In the genomic region with DNA sequence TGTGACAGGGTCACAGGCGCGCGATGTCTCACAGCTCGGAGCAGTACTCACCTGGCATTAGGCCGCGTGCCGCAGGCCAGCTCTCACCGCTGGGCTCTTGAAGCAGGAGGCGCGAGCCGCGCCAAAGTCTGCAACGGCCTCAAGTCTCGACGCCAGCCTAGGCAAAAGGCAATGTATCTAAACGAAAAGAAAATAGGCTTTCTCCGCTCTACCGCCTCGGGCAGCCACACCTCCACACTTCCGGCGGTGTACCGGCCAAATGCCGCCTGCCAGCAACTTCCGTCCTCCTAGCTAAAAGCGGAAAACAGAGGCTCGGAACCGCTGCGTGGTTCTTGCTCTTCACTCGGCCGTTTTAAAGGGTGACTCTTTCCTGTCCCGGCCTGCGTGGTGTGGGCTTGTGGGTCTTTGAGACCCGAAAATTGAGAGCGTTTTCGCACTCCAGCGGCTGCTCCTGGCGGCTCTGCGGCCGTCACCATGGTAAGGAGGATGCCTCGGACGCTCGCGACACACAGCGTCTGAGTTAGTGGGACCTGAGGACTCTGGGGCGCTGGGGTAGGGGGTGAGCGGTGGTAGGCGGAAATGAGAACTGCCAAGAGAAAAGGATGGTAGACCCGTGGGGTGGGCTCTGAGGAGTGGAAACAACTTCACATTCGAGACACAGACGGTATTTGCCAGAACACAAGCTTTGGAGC, we compare ENCODE assay signal across 8 cellular contexts. TPM values are rescaled to one million over a fixed set of nuclear protein-coding genes. Genes with fewer than 3 reads are reported as not detected.
DNase-seq lines count a peak whose midpoint lies in the region; ATAC-seq, FAIRE-seq and TF ChIP-seq lines count a peak whose summit lies in the region.

A gene with protein sequence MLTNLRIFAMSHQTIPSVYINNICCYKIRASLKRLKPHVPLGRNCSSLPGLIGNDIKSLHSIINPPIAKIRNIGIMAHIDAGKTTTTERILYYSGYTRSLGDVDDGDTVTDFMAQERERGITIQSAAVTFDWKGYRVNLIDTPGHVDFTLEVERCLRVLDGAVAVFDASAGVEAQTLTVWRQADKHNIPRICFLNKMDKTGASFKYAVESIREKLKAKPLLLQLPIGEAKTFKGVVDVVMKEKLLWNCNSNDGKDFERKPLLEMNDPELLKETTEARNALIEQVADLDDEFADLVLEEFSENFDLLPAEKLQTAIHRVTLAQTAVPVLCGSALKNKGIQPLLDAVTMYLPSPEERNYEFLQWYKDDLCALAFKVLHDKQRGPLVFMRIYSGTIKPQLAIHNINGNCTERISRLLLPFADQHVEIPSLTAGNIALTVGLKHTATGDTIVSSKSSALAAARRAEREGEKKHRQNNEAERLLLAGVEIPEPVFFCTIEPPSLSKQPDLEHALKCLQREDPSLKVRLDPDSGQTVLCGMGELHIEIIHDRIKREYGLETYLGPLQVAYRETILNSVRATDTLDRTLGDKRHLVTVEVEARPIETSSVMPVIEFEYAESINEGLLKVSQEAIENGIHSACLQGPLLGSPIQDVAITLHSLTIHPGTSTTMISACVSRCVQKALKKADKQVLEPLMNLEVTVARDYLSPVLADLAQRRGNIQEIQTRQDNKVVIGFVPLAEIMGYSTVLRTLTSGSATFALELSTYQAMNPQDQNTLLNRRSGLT (minus strand): TSS at position 231 of the 692 bp plus-strand sequence. CDS start 3,375 bp downstream, outside the sequence.
Gene NSA2 (plus strand): TSS at position 363 of the 692 bp plus-strand sequence. CDS start 112 bp downstream, at position 475.

- peak within 1 kb of the TSS; percentile 87 for H3K4me2 ChIP-seq in OCI-LY7 (ENCODE audit: low read length)

- H3K9me3 ChIP-seq in OCI-LY7 (ENCODE audit: low read length): no peaks in the 10 kb centered on the region
- no peaks in the 10 kb centered on the region for H3K9me3 ChIP-seq in mononuclear cell (ENCODE audit: low read depth, low read length)

- peak; percentile 27 for DNase-seq in D721Med (ENCODE audit: insufficient read length, low spot score)
- DNase-seq in HuH-7.5 (ENCODE audit: low spot score): peak; percentile 16
- peak; percentile 95 for DNase-seq in OCI-LY7 (ENCODE audit: low spot score)
- peak; percentile 91 for DNase-seq in activated T-cell treated with anti-CD3 and anti-CD28 coated beads for 24 hours (ENCODE audit: low read depth)
- peak; percentile 50 for DNase-seq in epidermal melanocyte (ENCODE audit: insufficient read length, low spot score)
- peak; percentile 85 to 88 for DNase-seq in stimulated activated CD8-positive, alpha-beta memory T cell treated with anti-CD3 and anti-CD28 coated beads, Interleukin-4, amount 100 ng/mL, for 1 hour (ENCODE audit: low read depth in 2 of 2, low spot score in 1 of 2)

- no peaks in the 10 kb centered on the region for H3K27me3 ChIP-seq in mononuclear cell (ENCODE audit: insufficient read depth, low read length)

- CTCF ChIA-PET in OCI-LY7 (lab: Charles Lee; ENCODE audit: unreplicated experiment): no interaction called here

- peaks cover 21% of the 10 kb centered on the region for H3K4me1 ChIP-seq in OCI-LY7 (ENCODE audit: insufficient read depth, low read length, poor library complexity, severe bottlenecking)
- H3K4me1 ChIP-seq in mononuclear cell (ENCODE audit: insufficient read depth, low read length): peaks cover 26% of the 10 kb centered on the region

- intact Hi-C loops in OCI-LY7 (cut with micrococcal nuclease; ENCODE audit: unreplicated experiment): loop anchor here (2.0 to 10.0 kb wide), 3 partner anchors 80 to 950 kb away; partner anchors contain the start of genes HEXB and POC5

- no peak for FAIRE-seq in D721Med (lab: Jason Lieb, UNC)

- TF ChIP-seq CTCF in D721Med (IDR thresholded peaks at IDR 0.05; ENCODE audit: insufficient read depth, missing control alignments): no peak
- TF ChIP-seq CTCF in OCI-LY7 (conservative IDR thresholded peaks at IDR 0.05; ENCODE audit: low read length): no peak

- peak; percentile 84 for ATAC-seq in GM21526 (IDR thresholded peaks at IDR 0.05; ENCODE audit: low FRiP score, unreplicated experiment)

- POLR2A ChIA-PET in OCI-LY7 (lab: Charles Lee): interaction anchor here (0.6 to 1.5 kb wide), 5 partner anchors 8 to 573 kb away, joined by 3 to 7 read pairs (median 4); no protein-coding TSS in a partner anchor

- peak within 1 kb of the TSS; percentile 66 for H3K27ac ChIP-seq in OCI-LY7 (ENCODE audit: low read depth, low read length, poor library complexity, severe bottlenecking)

- no TSS peak for BruUV-seq in OCI-LY7 (replicated peaks; lab: Mats Ljungman, UMichigan)

- H4K20me1 ChIP-seq in OCI-LY7 (ENCODE audit: insufficient read depth, low read length): peaks cover 18% of the 10 kb centered on the region; the same call in 1 of the 2 replicates

- peaks cover 69% of the 10 kb centered on the region for H3K79me2 ChIP-seq in OCI-LY7 (ENCODE audit: insufficient read depth, low read depth, low read length)

- H2AFZ ChIP-seq in OCI-LY7 (ENCODE audit: low read length): peak within 1 kb of the TSS; percentile 99

- no peaks in the 10 kb centered on the region for H3K9me2 ChIP-seq in OCI-LY7 (ENCODE audit: insufficient read depth, low read length)

- peaks cover 65% of the 10 kb centered on the region for H3K36me3 ChIP-seq in OCI-LY7 (ENCODE audit: insufficient read depth, low read length)

- H3K4me3 ChIP-seq in OCI-LY7 (ENCODE audit: low read depth, low read length, poor library complexity, severe bottlenecking): peak within 1 kb of the TSS; percentile 96
- peak within 1 kb of the TSS; percentile 93 for H3K4me3 ChIP-seq in mononuclear cell (ENCODE audit: low read length)

RNA-seq across cellular contexts. Expression of the first gene that starts in this region (rescaled TPM):
- 35.0 and 50.3 TPM in 2 replicates for total RNA-seq in OCI-LY7 (2014; rRNA removed; shearing (Covaris generic))
- 35.3 and 36.9 TPM in 2 replicates for total RNA-seq in OCI-LY7 (2022)
- 13.9 TPM for total RNA-seq in mononuclear cell

RNA-seq across cellular contexts. Expression of gene NSA2, which starts in this region (rescaled TPM):
- 79.2 and 117 TPM in 2 replicates for total RNA-seq in OCI-LY7 (2014; rRNA removed; shearing (Covaris generic))
- total RNA-seq in OCI-LY7 (2022) (118 and 125 TPM in 2 replicates), mononuclear cell (147 TPM)

Comparison
In these comparisons a context has a peak if more than half of its experiments do, and no peak if none do; other contexts are left out.
1. Peak in every context shown above with its lines: DNase-seq, ATAC-seq, H3K4me3 ChIP-seq and H3K27ac ChIP-seq.
2. DNase-seq: peak in every context shown above with its lines; median percentile 95 in OCI-LY7; 91 in activated T-cell treated with anti-CD3 and anti-CD28 coated beads for 24 hours; 86 in stimulated activated CD8-positive, alpha-beta memory T cell treated with anti-CD3 and anti-CD28 coated beads, Interleukin-4, amount 100 ng/mL, for 1 hour; 50 in epidermal melanocyte; 27 in D721Med; 16 in HuH-7.5.